13 cellular contexts compared by ENCODE assay signal in genomic region chr2:16661536-16661935, GRCh38.
"Had no signal": no experiment of that assay in that cellular context is flagged by ENCODE, and none has a peak within 500 bp of the region (broad histone marks: within the 10 kb centered on the region; RNA-seq: fewer than 3 reads in every experiment).

No MANE protein-coding gene starts in this region.

- ATAC-seq: activated CD4-positive, CD25-positive, alpha-beta regulatory T cell treated with anti-CD3 and anti-CD28 coated beads, Interleukin-2, amount 50 U/mL, for 24 hours; left ventricle myocardium superior; sciatic nerve; stimulated activated effector memory CD8-positive, alpha-beta T cell treated with anti-CD3 and anti-CD28 coated beads, Interleukin-12 subunit alpha, Interleukin-12 subunit beta, amount 100 ng/mL, for 72 hours had no signal

- DNase-seq: activated CD4-positive, alpha-beta T cell treated with anti-CD3 and anti-CD28 coated beads, Interleukin-2, amount 50 U/mL, for 4 hours; activated naive CD4-positive, alpha-beta T cell treated with anti-CD3 and anti-CD28 coated beads, Interleukin-2, amount 10 ng/mL, durations not matched to agents 7 days and 5 days; activated T-cell treated with anti-CD3 and anti-CD28 coated beads, Interleukin-2, amount 50 U/mL, for 1 hour; hippocampal formation; left ventricle myocardium superior; ovary; stimulated activated CD4-positive, alpha-beta T cell treated with anti-CD3 and anti-CD28 coated beads, Interleukin-12 subunit alpha, Interleukin-12 subunit beta, amount 100 ng/mL, for 4 hours had no signal

- H3K27ac Mint-ChIP-seq: activated naive CD4-positive, alpha-beta T cell treated with anti-CD3 and anti-CD28 coated beads, Interleukin-2, amount 10 ng/mL, durations not matched to agents 7 days and 5 days; activated T-helper 2 cell treated with anti-CD3 and anti-CD28 coated beads, Interferon-gamma antibody, Interleukin-2, Interleukin-4, amounts not matched to agents 10 μg/mL and 5 μg/mL and 100 μg/mL, durations not matched to agents 14 hours and 24 hours and 36 hours; stimulated activated effector memory CD8-positive, alpha-beta T cell treated with anti-CD3 and anti-CD28 coated beads, Interleukin-12 subunit alpha, Interleukin-12 subunit beta, amount 100 ng/mL, for 72 hours; T-helper 2 cell treated with Interferon-gamma antibody and Interleukin-4, amounts not matched to agents 5 μg/mL and 100 μg/mL, for 36 hours had no signal

- H3K36me3 Mint-ChIP-seq: activated naive CD4-positive, alpha-beta T cell treated with anti-CD3 and anti-CD28 coated beads, Interleukin-2, amount 10 ng/mL, durations not matched to agents 7 days and 5 days; stimulated activated effector memory CD8-positive, alpha-beta T cell treated with anti-CD3 and anti-CD28 coated beads, Interleukin-12 subunit alpha, Interleukin-12 subunit beta, amount 100 ng/mL, for 72 hours had no signal

- H3K36me3 ChIP-seq: ovary, tibial nerve had no signal

- H3K9me3 ChIP-seq: ovary, tibial nerve had no signal

- H3K4me3 ChIP-seq: ovary, tibial nerve had no signal

- H3K27me3 ChIP-seq: ovary, tibial nerve had no signal

- H3K27ac ChIP-seq: ovary, tibial nerve had no signal

- H3K4me3 Mint-ChIP-seq: activated naive CD4-positive, alpha-beta T cell treated with anti-CD3 and anti-CD28 coated beads, Interleukin-2, amount 10 ng/mL, durations not matched to agents 7 days and 5 days; stimulated activated effector memory CD8-positive, alpha-beta T cell treated with anti-CD3 and anti-CD28 coated beads, Interleukin-12 subunit alpha, Interleukin-12 subunit beta, amount 100 ng/mL, for 72 hours; T-helper 2 cell treated with Interferon-gamma antibody and Interleukin-4, amounts not matched to agents 5 μg/mL and 100 μg/mL, for 36 hours had no signal

- H3K9me3 Mint-ChIP-seq: activated naive CD4-positive, alpha-beta T cell treated with anti-CD3 and anti-CD28 coated beads, Interleukin-2, amount 10 ng/mL, durations not matched to agents 7 days and 5 days; activated T-helper 2 cell treated with anti-CD3 and anti-CD28 coated beads, Interferon-gamma antibody, Interleukin-2, Interleukin-4, amounts not matched to agents 10 μg/mL and 5 μg/mL and 100 μg/mL, durations not matched to agents 14 hours and 24 hours and 36 hours; stimulated activated effector memory CD8-positive, alpha-beta T cell treated with anti-CD3 and anti-CD28 coated beads, Interleukin-12 subunit alpha, Interleukin-12 subunit beta, amount 100 ng/mL, for 72 hours; T-helper 2 cell treated with Interferon-gamma antibody and Interleukin-4, amounts not matched to agents 5 μg/mL and 100 μg/mL, for 36 hours had no signal
